In genomic region chr2:24493713-24494112, GRCh38 we compare ENCODE assay signal across 9 cellular contexts. TPM values are rescaled to one million over a fixed set of nuclear protein-coding genes. Genes with fewer than 3 reads are reported as not detected.
A peak's percentile ranks its signal among the peaks of the same experiment; 100 is the strongest.
DNase-seq lines count a peak whose midpoint lies in the region; ATAC-seq and TF ChIP-seq lines count a peak whose summit lies in the region.
"Had no signal": no experiment of that assay in that cellular context is flagged by ENCODE, and none has a peak within 500 bp of the region (broad histone marks: within the 10 kb centered on the region; RNA-seq: fewer than 3 reads in every experiment).

No MANE protein-coding gene starts in this region.

- H3K36me3 Mint-ChIP-seq in activated naive CD8-positive, alpha-beta T cell treated with anti-CD3 and anti-CD28 coated beads, Interleukin-2, amount 50 U/mL, for 24 hours (ENCODE audit: low read depth), result no peaks in the 10 kb centered on the region
- H3K36me3 Mint-ChIP-seq in memory B cell, result no peaks in the 10 kb centered on the region

- H3K4me1 ChIP-seq in right atrium auricular region, result peaks cover 0 to 44% of the 10 kb centered on the region in 2 donors
- H3K4me1 ChIP-seq in upper lobe of right lung, result peaks cover 27% of the 10 kb centered on the region

- H3K9me3 Mint-ChIP-seq in activated naive CD8-positive, alpha-beta T cell treated with anti-CD3 and anti-CD28 coated beads, Interleukin-2, amount 50 U/mL, for 24 hours, result no peaks in the 10 kb centered on the region
- no peaks in the 10 kb centered on the region for H3K9me3 Mint-ChIP-seq in memory B cell

- no peaks in the 10 kb centered on the region for H3K36me3 ChIP-seq in right atrium auricular region
- H3K36me3 ChIP-seq in upper lobe of right lung, result no peaks in the 10 kb centered on the region

- intact Hi-C loops in Right ventricle myocardium inferior (cut with DNase I), result loop anchor here (5.0 kb wide), 1 partner anchor 229 kb away; no protein-coding TSS in a partner anchor
- intact Hi-C loops in upper lobe of right lung (cut with DNase I), result no loop called here

- peaks cover 64% of the 10 kb centered on the region for H3K4me1 Mint-ChIP-seq in activated naive CD8-positive, alpha-beta T cell treated with anti-CD3 and anti-CD28 coated beads, Interleukin-2, amount 50 U/mL, for 24 hours
- H3K4me1 Mint-ChIP-seq in memory B cell, result peaks cover 37% of the 10 kb centered on the region

- TF ChIP-seq CTCF in right atrium auricular region (IDR thresholded peaks at IDR 0.05), result no peak
- TF ChIP-seq CTCF in upper lobe of right lung (IDR thresholded peaks at IDR 0.05), result no peak

- no peaks in the 10 kb centered on the region for H3K27me3 ChIP-seq in right atrium auricular region
- H3K27me3 ChIP-seq in upper lobe of right lung, result no peaks in the 10 kb centered on the region

- DNase-seq in right atrium auricular region (ENCODE audit: low spot score) (no peak), Right ventricle myocardium inferior (ENCODE audit: missing footprints) (no peak), memory B cell (ENCODE audit: low spot score in 2 of 2) (no peak), upper lobe of right lung (no peak), NCI-H187 treated with DMSO at 0.1 percent for 48 hours (lab: John Stamatoyannopoulos, UW) (no peak), NCI-H1092 treated with DMSO at 0.1 percent for 48 hours (lab: John Stamatoyannopoulos, UW) (no peak)
- no peak for DNase-seq in activated naive CD8-positive, alpha-beta T cell treated with anti-CD3 and anti-CD28 coated beads, Interleukin-2, amount 50 U/mL, for 24 hours
- DNase-seq: activated naive CD4-positive, alpha-beta T cell treated with anti-CD3 and anti-CD28 coated beads, Interleukin-2, amount 50 U/mL, for 16 hours had no signal

- no peak overlapping the region for H3K27ac Mint-ChIP-seq in activated naive CD8-positive, alpha-beta T cell treated with anti-CD3 and anti-CD28 coated beads, Interleukin-2, amount 50 U/mL, for 24 hours
- peak overlapping the region; percentile 33 for H3K27ac Mint-ChIP-seq in memory B cell

- H3K4me3 Mint-ChIP-seq in activated naive CD8-positive, alpha-beta T cell treated with anti-CD3 and anti-CD28 coated beads, Interleukin-2, amount 50 U/mL, for 24 hours, result peak overlapping the region; percentile 42
- peak overlapping the region; percentile 4 for H3K4me3 Mint-ChIP-seq in memory B cell

- H3K4me3 ChIP-seq in right atrium auricular region (peak overlapping the region in 1 of 2 donors; percentile 82), upper lobe of right lung (peak overlapping the region; percentile 73)

- no peaks in the 10 kb centered on the region for H3K9me3 ChIP-seq in right atrium auricular region
- H3K9me3 ChIP-seq in upper lobe of right lung, result no peaks in the 10 kb centered on the region

- ATAC-seq in Right ventricle myocardium inferior (no peak), memory B cell (ENCODE audit: low read depth) (no peak), upper lobe of right lung (no peak), GM21381 (IDR thresholded peaks at IDR 0.05; ENCODE audit: unreplicated experiment) (no peak)
- ATAC-seq in activated naive CD8-positive, alpha-beta T cell treated with anti-CD3 and anti-CD28 coated beads, Interleukin-2, amount 50 U/mL, for 24 hours, result no peak

- H3K27me3 Mint-ChIP-seq in activated naive CD8-positive, alpha-beta T cell treated with anti-CD3 and anti-CD28 coated beads, Interleukin-2, amount 50 U/mL, for 24 hours, result no peaks in the 10 kb centered on the region
- H3K27me3 Mint-ChIP-seq in memory B cell, result no peaks in the 10 kb centered on the region

- H3K27ac ChIP-seq in right atrium auricular region, result peak overlapping the region; percentile 20 to 89
- no peak overlapping the region for H3K27ac ChIP-seq in upper lobe of right lung

RNA-seq across cellular contexts. Expression of gene NCOA1, which starts 2.7 kb away (rescaled TPM):
- total RNA-seq in right atrium auricular region, result 10 to 100 TPM; 33.8 to 43.6 TPM
- total RNA-seq in Right ventricle myocardium inferior, result 31.0 TPM
- 46.9 TPM for total RNA-seq in upper lobe of right lung
